In the genomic region with DNA sequence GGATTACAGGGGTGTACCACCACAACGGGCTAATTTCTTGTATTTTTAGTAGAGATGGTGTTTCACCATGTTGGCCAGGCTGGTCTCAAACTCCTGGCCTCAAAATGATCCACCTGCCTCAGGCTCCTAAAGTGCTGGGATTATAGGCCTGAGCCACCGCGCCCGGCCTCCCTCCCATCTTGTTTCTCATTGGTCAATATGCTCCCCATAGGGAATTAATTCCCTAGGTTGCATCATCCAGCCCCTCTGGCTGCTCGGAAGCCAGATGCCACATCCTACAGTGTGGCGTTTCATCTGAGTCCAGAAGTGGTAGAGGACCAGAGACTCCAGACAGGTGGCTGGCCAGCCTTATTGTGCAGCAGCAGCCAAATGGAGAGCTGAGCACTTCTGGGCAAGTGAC, we compare ENCODE assay signal across 1 cellular context.
A peak's percentile ranks its signal among the peaks of the same experiment; 100 is the strongest.
TF ChIP-seq lines count a peak whose summit lies in the region.

No MANE protein-coding gene starts in this region.

TF ChIP-seq in K562, 482 proteins besides CTCF, POLR2A, EP300 and RAD21 (continued from another document):
- TF ChIP-seq MITF (IDR thresholded peaks at IDR 0.05) (no peak), ZNF584 (CRISPR knock-in tag; IDR thresholded peaks at IDR 0.05; ENCODE audit: low read depth) (no peak), RBM22 (IDR thresholded peaks at IDR 0.05; ENCODE audit: low read depth, low read length, poor library complexity, severe bottlenecking) (no peak), TARDBP (IDR thresholded peaks at IDR 0.05) (no peak), FOS (IDR thresholded peaks at IDR 0.05; ENCODE audit: extremely low read depth, insufficient read length) (no peak), MAZ (CRISPR knock-in tag; conservative IDR thresholded peaks at IDR 0.05 in 1 of 2, IDR thresholded peaks at IDR 0.05 in 1 of 2) (0 out of 4 replicates have a peak, but pooled peaks of 1 of the 2 experiments have one; percentile 19), KLF10 (CRISPR knock-in tag; IDR thresholded peaks at IDR 0.05) (no peak), GTF2F1 (IDR thresholded peaks at IDR 0.05; ENCODE audit: low read depth, low read length) (no peak), ZC3H8 (IDR thresholded peaks at IDR 0.05) (no peak), EZH2 (IDR thresholded peaks at IDR 0.05; ENCODE audit: borderline replicate concordance, low read depth, low read length) (no peak), JUND (IDR thresholded peaks at IDR 0.05; ENCODE audit: borderline replicate concordance, low read depth, low read length) (peak; percentile 45; the same call in 1 of the 2 replicates), JUND (tag; IDR thresholded peaks at IDR 0.05; ENCODE audit: borderline replicate concordance, low read depth, low read length) (no peak), CTBP1 (IDR thresholded peaks at IDR 0.05; ENCODE audit: borderline replicate concordance) (peak; percentile 32; the same call in 1 of the 2 replicates), HNRNPLL (IDR thresholded peaks at IDR 0.05; ENCODE audit: low read depth, low read length, poor library complexity, severe bottlenecking) (no peak), SNRNP70 (optimal IDR thresholded peaks at IDR 0.05; ENCODE audit: low read depth, low read length) (no peak), ATF7 (IDR thresholded peaks at IDR 0.05) (peak; percentile 55; the same call in 1 of the 2 replicates), SMAD4 (CRISPR knock-in tag; conservative IDR thresholded peaks at IDR 0.05) (0 out of 2 replicates have a peak, but pooled peaks have one; percentile 34), BRD4 (IDR thresholded peaks at IDR 0.05) (no peak), MLLT1 (IDR thresholded peaks at IDR 0.05) (no peak), USF1 (CRISPR knock-in tag; IDR thresholded peaks at IDR 0.05) (peak; percentile 24; the same call in 1 of the 2 replicates), ZNF175 (CRISPR knock-in tag; IDR thresholded peaks at IDR 0.05; ENCODE audit: low read depth) (0 out of 2 replicates have a peak, but pooled peaks have one; percentile 32), THRAP3 (IDR thresholded peaks at IDR 0.05; ENCODE audit: borderline replicate concordance) (no peak)
- TF ChIP-seq, protein P1, sequence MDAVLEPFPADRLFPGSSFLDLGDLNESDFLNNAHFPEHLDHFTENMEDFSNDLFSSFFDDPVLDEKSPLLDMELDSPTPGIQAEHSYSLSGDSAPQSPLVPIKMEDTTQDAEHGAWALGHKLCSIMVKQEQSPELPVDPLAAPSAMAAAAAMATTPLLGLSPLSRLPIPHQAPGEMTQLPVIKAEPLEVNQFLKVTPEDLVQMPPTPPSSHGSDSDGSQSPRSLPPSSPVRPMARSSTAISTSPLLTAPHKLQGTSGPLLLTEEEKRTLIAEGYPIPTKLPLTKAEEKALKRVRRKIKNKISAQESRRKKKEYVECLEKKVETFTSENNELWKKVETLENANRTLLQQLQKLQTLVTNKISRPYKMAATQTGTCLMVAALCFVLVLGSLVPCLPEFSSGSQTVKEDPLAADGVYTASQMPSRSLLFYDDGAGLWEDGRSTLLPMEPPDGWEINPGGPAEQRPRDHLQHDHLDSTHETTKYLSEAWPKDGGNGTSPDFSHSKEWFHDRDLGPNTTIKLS (IDR thresholded peaks at IDR 0.05; ENCODE audit: borderline replicate concordance, low read depth), result no peak
- TF ChIP-seq, protein P2, sequence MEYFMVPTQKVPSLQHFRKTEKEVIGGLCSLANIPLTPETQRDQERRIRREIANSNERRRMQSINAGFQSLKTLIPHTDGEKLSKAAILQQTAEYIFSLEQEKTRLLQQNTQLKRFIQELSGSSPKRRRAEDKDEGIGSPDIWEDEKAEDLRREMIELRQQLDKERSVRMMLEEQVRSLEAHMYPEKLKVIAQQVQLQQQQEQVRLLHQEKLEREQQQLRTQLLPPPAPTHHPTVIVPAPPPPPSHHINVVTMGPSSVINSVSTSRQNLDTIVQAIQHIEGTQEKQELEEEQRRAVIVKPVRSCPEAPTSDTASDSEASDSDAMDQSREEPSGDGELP (CRISPR knock-in tag; IDR thresholded peaks at IDR 0.05; ENCODE audit: borderline replicate concordance), result no peak
TF ChIP-seq in K562: peak in this region for 14.
